ENCODE assay signal across 8 cellular contexts in genomic region chr11:119092880-119093665, GRCh38. TPM values are rescaled to one million over a fixed set of nuclear protein-coding genes. Genes with fewer than 3 reads are reported as not detected.
DNase-seq lines count a peak whose midpoint lies in the region; ATAC-seq and TF ChIP-seq lines count a peak whose summit lies in the region.

No MANE protein-coding gene starts in this region.

- H3K36me3 ChIP-seq in smooth muscle cell (ENCODE audit: low read depth) = no peaks in the 10 kb centered on the region

- H3K27me3 ChIP-seq in smooth muscle cell (ENCODE audit: low read depth) = no peaks in the 10 kb centered on the region

- no peak for TF ChIP-seq CTCF in epithelial cell of proximal tubule (conservative IDR thresholded peaks at IDR 0.05; ENCODE audit: low read depth, low read length)
- TF ChIP-seq CTCF in smooth muscle cell (IDR thresholded peaks at IDR 0.05; ENCODE audit: borderline replicate concordance, insufficient read depth, poor library complexity, severe bottlenecking) = no peak

- peaks cover 35% of the 10 kb centered on the region for H3K79me2 ChIP-seq in smooth muscle cell (ENCODE audit: low read depth)

- DNase-seq in NCI-H146 (lab: John Stamatoyannopoulos, UW) = peak; percentile 21
- DNase-seq in NCI-H146 treated with DMSO at 0.1 percent for 48 hours (lab: John Stamatoyannopoulos, UW; ENCODE audit: unreplicated experiment) = no peak
- DNase-seq in RKO (ENCODE audit: low spot score) = peak; percentile 37
- DNase-seq in epithelial cell of proximal tubule (ENCODE audit: low read depth) = no peak
- no peak for DNase-seq in smooth muscle cell (lab: John Stamatoyannopoulos, UW; ENCODE audit: unreplicated experiment)
- no peak for DNase-seq in HPDE6-E6E7 (ENCODE audit: extremely low spot score)

- ATAC-seq in HG02623 (IDR thresholded peaks at IDR 0.05; ENCODE audit: unreplicated experiment) = no peak
- ATAC-seq in HG02759 (IDR thresholded peaks at IDR 0.05; ENCODE audit: unreplicated experiment) = no peak

- peaks cover 14% of the 10 kb centered on the region for H4K20me1 ChIP-seq in smooth muscle cell (ENCODE audit: low read depth)

- peak overlapping the region; percentile 92 for H3K4me2 ChIP-seq in smooth muscle cell

- peaks cover 5% of the 10 kb centered on the region for H3K4me1 ChIP-seq in smooth muscle cell (ENCODE audit: low read depth)

- peak overlapping the region; percentile 59 for H3K9ac ChIP-seq in smooth muscle cell (ENCODE audit: low read depth)

- H2AFZ ChIP-seq in smooth muscle cell (ENCODE audit: low read depth) = no peak overlapping the region

- no peaks in the 10 kb centered on the region for H3K9me3 ChIP-seq in smooth muscle cell (replicated peaks; ENCODE audit: low read depth)

- H3K27ac ChIP-seq in smooth muscle cell (ENCODE audit: low read depth) = peak overlapping the region; percentile 69

- peak overlapping the region; percentile 82 for H3K4me3 ChIP-seq in epithelial cell of proximal tubule (ENCODE audit: low read depth, low read length)
- peak overlapping the region; percentile 70 for H3K4me3 ChIP-seq in smooth muscle cell

- H3F3A ChIP-seq in smooth muscle cell (ENCODE audit: low read depth) = peaks cover 14% of the 10 kb centered on the region

- WGBS in smooth muscle cell (ENCODE audit: low lambda C conversion rate) = 60% methylated on average over 12 of the region's 12 CpGs

RNA-seq across cellular contexts. Expression of gene HMBS, which starts 8.4 kb away (rescaled TPM):
- total RNA-seq in epithelial cell of proximal tubule = 17.0 and 37.1 TPM in 2 replicates
- 13.9 and 33.7 TPM in 2 replicates for total RNA-seq in smooth muscle cell
- polyA plus RNA-seq in smooth muscle cell = 39.9 and 43.4 TPM in 2 replicates

RNA-seq across cellular contexts. Expression of gene DPAGT1, which starts 8.6 kb away (rescaled TPM):
- total RNA-seq in epithelial cell of proximal tubule (24.8 and 32.3 TPM in 2 replicates), smooth muscle cell (26.2 and 40.5 TPM in 2 replicates)
- 68.1 and 73.7 TPM in 2 replicates for polyA plus RNA-seq in smooth muscle cell

RNA-seq across cellular contexts. Expression of gene C2CD2L, which starts 14.1 kb away (rescaled TPM):
- total RNA-seq in epithelial cell of proximal tubule = 6.1 and 8.2 TPM in 2 replicates
- 4.8 and 10.6 TPM in 2 replicates for total RNA-seq in smooth muscle cell
- 7.2 and 9.2 TPM in 2 replicates for polyA plus RNA-seq in smooth muscle cell

RNA-seq across cellular contexts. Expression of gene VPS11, which starts 25.5 kb away (rescaled TPM):
- total RNA-seq in epithelial cell of proximal tubule = 13.1 and 19.2 TPM in 2 replicates
- 32.3 and 33.8 TPM in 2 replicates for total RNA-seq in smooth muscle cell
- polyA plus RNA-seq in smooth muscle cell = 33.1 and 38.7 TPM in 2 replicates

RNA-seq across cellular contexts. Expression of gene HINFP, which starts 28.3 kb away (rescaled TPM):
- total RNA-seq in epithelial cell of proximal tubule (11.9 and 13.7 TPM in 2 replicates), smooth muscle cell (17.3 and 18.6 TPM in 2 replicates)
- polyA plus RNA-seq in smooth muscle cell = 11.2 and 15.6 TPM in 2 replicates

Comparison
In these comparisons a context has a peak if more than half of its experiments do, and no peak if none do; other contexts are left out.
1. DNase-seq: peak in NCI-H146 (single experiment) and RKO (single experiment); none in NCI-H146 treated with DMSO at 0.1 percent for 48 hours (single experiment), epithelial cell of proximal tubule (single experiment), smooth muscle cell (single experiment) and HPDE6-E6E7 (single experiment).